24 cellular contexts compared by ENCODE assay signal in the genomic region with DNA sequence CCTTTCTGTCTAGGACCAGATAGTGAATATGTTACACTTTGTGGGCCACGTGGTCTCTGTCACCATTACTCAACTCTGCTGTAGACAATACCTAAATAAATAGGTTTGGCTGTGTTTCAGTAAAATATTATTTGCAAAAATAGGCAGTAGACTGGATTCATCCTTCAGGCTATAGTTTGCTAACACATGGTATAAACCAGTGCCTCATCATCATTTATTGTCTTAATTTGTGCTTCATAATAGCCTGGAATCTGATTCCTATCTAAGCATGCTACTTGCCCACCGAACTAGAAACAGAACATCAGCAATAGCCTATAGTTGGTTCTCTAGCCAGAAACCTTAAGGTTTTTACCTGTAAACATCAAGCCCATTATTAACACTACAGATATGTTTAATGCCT.
"Had no signal": no experiment of that assay in that cellular context is flagged by ENCODE, and none has a peak within 500 bp of the region (broad histone marks: within the 10 kb centered on the region; RNA-seq: fewer than 3 reads in every experiment).

No MANE protein-coding gene starts in this region.

- H3K27me3 ChIP-seq: esophagus squamous epithelium, gastrocnemius medialis, heart right ventricle, left lung had no signal

- H3K4me1 ChIP-seq: left lung, lower lobe of right lung had no signal

- H3K36me3 ChIP-seq: esophagus squamous epithelium, gastrocnemius medialis, heart right ventricle, left lung, lower lobe of right lung had no signal

- H3K27ac ChIP-seq: coronary artery, epithelial cell of prostate, esophagus squamous epithelium, gastrocnemius medialis, heart right ventricle, left lung, lower lobe of right lung had no signal

- H3K4me3 ChIP-seq: coronary artery, esophagus squamous epithelium, gastrocnemius medialis, heart right ventricle, left lung, lower lobe of right lung had no signal

- H3K9me3 ChIP-seq: esophagus squamous epithelium, gastrocnemius medialis, heart right ventricle, left lung, lower lobe of right lung had no signal

- DNase-seq: effector CD8-positive, alpha-beta T cell; effector memory CD8-positive, alpha-beta T cell; endodermal cell; erythroblast; esophagus squamous epithelium; foreskin fibroblast; gastrocnemius medialis; glutamatergic neuron; head of caudate nucleus; heart right ventricle; hypothalamus; immature natural killer cell; islet precursor cell; kidney; left cardiac atrium; left lung; left ventricle myocardium superior; lower lobe of right lung; mesenchymal stem cell; midbrain; naive thymus-derived CD4-positive, alpha-beta T cell had no signal

- ATAC-seq: effector memory CD8-positive, alpha-beta T cell; esophagus mucosa; gastrocnemius medialis; left cardiac atrium; left lung; lower lobe of right lung; naive thymus-derived CD4-positive, alpha-beta T cell had no signal
